In the genomic region with DNA sequence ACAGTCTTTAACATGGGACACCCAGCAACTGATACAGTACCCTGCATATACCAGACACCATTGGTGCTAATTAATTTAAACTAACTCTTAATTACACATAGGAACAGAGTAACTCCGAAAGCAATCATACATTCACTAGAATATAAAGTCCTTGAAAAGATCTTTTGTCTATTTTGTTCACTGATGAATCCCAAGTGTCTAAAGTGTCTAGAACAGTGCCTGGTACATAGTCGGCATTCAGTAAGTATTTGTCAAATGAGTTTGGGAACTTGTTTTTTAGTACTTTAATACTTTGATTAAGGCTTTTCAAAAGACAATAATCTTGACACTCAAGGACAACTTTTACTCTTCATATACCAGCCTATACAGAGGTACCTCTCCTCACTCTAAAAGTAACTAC, we compare ENCODE assay signal across 1 cellular context.
A peak's percentile ranks its signal among the peaks of the same experiment; 100 is the strongest.
TF ChIP-seq lines count a peak whose summit lies in the region.

No MANE protein-coding gene starts in this region.

TF ChIP-seq in K562, 482 proteins besides CTCF, POLR2A, EP300 and RAD21:
- peak; percentile 62 for TF ChIP-seq ZNF3 (CRISPR knock-in tag; IDR thresholded peaks at IDR 0.05)
- TF ChIP-seq FOXK1 (CRISPR knock-in tag; IDR thresholded peaks at IDR 0.05; ENCODE audit: borderline replicate concordance), result no peak
- TF ChIP-seq ZNF124 (CRISPR knock-in tag; IDR thresholded peaks at IDR 0.05), result no peak
- TF ChIP-seq CREB1 (IDR thresholded peaks at IDR 0.05), result no peak
- TF ChIP-seq CREB1 (CRISPR knock-in tag; IDR thresholded peaks at IDR 0.05), result no peak
- TF ChIP-seq, protein P1, sequence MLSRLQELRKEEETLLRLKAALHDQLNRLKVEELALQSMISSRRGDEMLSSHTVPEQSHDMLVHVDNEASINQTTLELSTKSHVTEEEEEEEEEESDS (CRISPR knock-in tag; IDR thresholded peaks at IDR 0.05), result no peak
- no peak for TF ChIP-seq NCOA4 (IDR thresholded peaks at IDR 0.05; ENCODE audit: partially characterized antibody)
- peak; percentile 51 for TF ChIP-seq RBM25 (IDR thresholded peaks at IDR 0.05; ENCODE audit: low read depth, low read length, severe bottlenecking)
- no peak for TF ChIP-seq PRMT5 (CRISPR knock-in tag; IDR thresholded peaks at IDR 0.05)
- no peak for TF ChIP-seq CBX8 (IDR thresholded peaks at IDR 0.05; ENCODE audit: borderline replicate concordance, extremely low read depth, low read depth, low read length, poor library complexity, severe bottlenecking)
- TF ChIP-seq DNMT1 (IDR thresholded peaks at IDR 0.05), result no peak
- TF ChIP-seq NFE2L1 (tag; IDR thresholded peaks at IDR 0.05; ENCODE audit: borderline replicate concordance, low read depth), result no peak
- no peak for TF ChIP-seq RB1 (IDR thresholded peaks at IDR 0.05; ENCODE audit: low read depth)
